Comparison of ENCODE assay signal across 1 cellular context in genomic region chr12:716506-716905, GRCh38.
TF ChIP-seq lines count a peak whose summit lies in the region.

No MANE protein-coding gene starts in this region.

TF ChIP-seq in GM12878, 131 proteins besides CTCF, POLR2A, EP300 and RAD21 (continued from another document):
- TF ChIP-seq RELB (IDR thresholded peaks at IDR 0.05; ENCODE audit: low read depth) (no peak), ZNF622 (IDR thresholded peaks at IDR 0.05) (no peak), JUNB (IDR thresholded peaks at IDR 0.05) (no peak), ELK1 (IDR thresholded peaks at IDR 0.05; ENCODE audit: low read depth, low read length) (no peak), ASH2L (IDR thresholded peaks at IDR 0.05; ENCODE audit: borderline replicate concordance, low read depth) (no peak), MLLT1 (IDR thresholded peaks at IDR 0.05) (no peak)
